22 cellular contexts compared by ENCODE assay signal in the genomic region with DNA sequence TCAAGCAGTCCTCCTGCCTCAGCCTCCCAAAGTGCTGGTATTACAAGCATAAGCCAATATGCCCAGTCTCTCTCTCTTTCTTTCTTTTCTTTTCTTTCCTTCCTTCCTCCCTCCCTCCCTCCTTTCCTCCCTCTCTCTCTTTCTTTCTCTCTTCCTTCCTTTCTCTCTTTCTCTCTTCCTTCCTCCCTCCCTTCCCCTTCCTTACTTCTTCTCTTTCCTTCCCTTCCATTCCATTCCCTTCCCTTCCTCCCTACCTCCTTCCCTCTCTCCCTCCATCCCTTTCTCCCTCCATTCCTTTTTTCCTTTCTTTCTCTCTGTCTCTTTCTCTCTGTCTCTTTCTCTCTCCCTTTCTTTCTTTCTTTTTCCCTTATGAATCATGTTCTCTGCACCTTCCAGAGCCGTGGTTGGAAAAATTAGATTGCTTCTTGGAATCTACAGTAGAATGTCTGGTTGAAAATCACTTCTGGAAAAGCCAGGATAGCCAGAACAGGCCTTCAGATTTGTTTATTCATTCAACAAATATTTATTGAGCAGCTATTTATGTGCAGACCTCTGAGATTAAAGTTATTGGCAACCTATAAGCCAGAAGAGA.
DNase-seq lines count a peak whose midpoint lies in the region; ATAC-seq and TF ChIP-seq lines count a peak whose summit lies in the region.
"Had no signal": no experiment of that assay in that cellular context is flagged by ENCODE, and none has a peak within 500 bp of the region (broad histone marks: within the 10 kb centered on the region; RNA-seq: fewer than 3 reads in every experiment).

No MANE protein-coding gene starts in this region.

- CTCF ChIA-PET in Calu3 (lab: Charles Lee): no interaction called here

- no peak overlapping the region for H3K4me2 ChIP-seq in hepatocyte
- H3K4me2 ChIP-seq: GM23338, KMS-11 had no signal

- H3K27ac ChIP-seq in right atrium auricular region: peak overlapping the region; percentile 57 to 78
- H3K27ac ChIP-seq in right cardiac atrium (ENCODE audit: low read length): no peak overlapping the region
- H3K27ac ChIP-seq in hepatocyte: peak overlapping the region; percentile 95
- H3K27ac ChIP-seq: C4-2B, KMS-11 had no signal

- intact Hi-C loops in right cardiac atrium (cut with DNase I): no loop called here
- intact Hi-C loops in Calu3 (cut with micrococcal nuclease; ENCODE audit: unreplicated experiment): loop anchor here (5.0 kb wide), 1 partner anchor 34 kb away; no protein-coding TSS in a partner anchor

- no TSS peak for BruUV-seq in Calu3 (replicated peaks; lab: Mats Ljungman, UMichigan)

- no peaks in the 10 kb centered on the region for H3K9me2 ChIP-seq in hepatocyte (replicated peaks; ENCODE audit: insufficient read depth)

- no peaks in the 10 kb centered on the region for H3K9me3 Mint-ChIP-seq in Calu3 (ENCODE audit: low read depth, unreplicated experiment)
- H3K9me3 Mint-ChIP-seq: CD8-positive, alpha-beta memory T cell; GM23338; T-helper 1 cell treated with Interleukin-12 subunit alpha and Interleukin-12 subunit beta and Interleukin-4 antibody, amounts not matched to agents 30 μg/mL and 1 μg/mL, for 36 hours had no signal

- H3K36me3 ChIP-seq in right atrium auricular region: no peaks in the 10 kb centered on the region
- no peaks in the 10 kb centered on the region for H3K36me3 ChIP-seq in hepatocyte (replicated peaks; ENCODE audit: insufficient read depth, low read depth)
- H3K36me3 ChIP-seq: HAP-1 had no signal

- H3K36me3 Mint-ChIP-seq in Calu3 (ENCODE audit: insufficient read depth, unreplicated experiment): peaks cover 8% of the 10 kb centered on the region
- H3K36me3 Mint-ChIP-seq: CD8-positive, alpha-beta memory T cell had no signal

- H3K4me1 ChIP-seq in right atrium auricular region: peaks cover 0 to 31% of the 10 kb centered on the region in 2 donors
- no peaks in the 10 kb centered on the region for H3K4me1 ChIP-seq in right cardiac atrium (ENCODE audit: control insufficient read depth, insufficient read depth, low read length)
- H3K4me1 ChIP-seq in hepatocyte (ENCODE audit: insufficient read depth): peaks cover 38% of the 10 kb centered on the region

- ATAC-seq in right cardiac atrium: no peak
- ATAC-seq: GM23338 had no signal

- TF ChIP-seq CTCF in right atrium auricular region (IDR thresholded peaks at IDR 0.05): no peak
- no peak for TF ChIP-seq CTCF in Calu3 (IDR thresholded peaks at IDR 0.05; ENCODE audit: unreplicated experiment)
- no peak for TF ChIP-seq CTCF in hepatocyte (IDR thresholded peaks at IDR 0.05; ENCODE audit: poor library complexity)

- 88% methylated on average over 1 of the region's 1 CpG for WGBS in right cardiac atrium
- WGBS in hepatocyte (ENCODE audit: low lambda C conversion rate, missing lambda C conversion rate): 91% methylated on average over 1 of the region's 1 CpG

- H2AFZ ChIP-seq in hepatocyte: no peak overlapping the region
- H2AFZ ChIP-seq: GM23338 had no signal

- H3K27me3 ChIP-seq in right atrium auricular region (no peaks in the 10 kb centered on the region), right cardiac atrium (ENCODE audit: control insufficient read depth, insufficient read depth) (no peaks in the 10 kb centered on the region), hepatocyte (no peaks in the 10 kb centered on the region)

- H3K4me3 ChIP-seq in right atrium auricular region: no peak overlapping the region
- no peak overlapping the region for H3K4me3 ChIP-seq in right cardiac atrium (ENCODE audit: low read length)
- H3K4me3 ChIP-seq in hepatocyte: no peak overlapping the region
- H3K4me3 ChIP-seq: GM23338, HAP-1 had no signal

- H3K27ac Mint-ChIP-seq in Calu3 (ENCODE audit: unreplicated experiment): peak overlapping the region; percentile 98
- H3K27ac Mint-ChIP-seq: CD8-positive, alpha-beta memory T cell; GM23338; T-helper 1 cell treated with Interleukin-12 subunit alpha and Interleukin-12 subunit beta and Interleukin-4 antibody, amounts not matched to agents 30 μg/mL and 1 μg/mL, for 36 hours had no signal

- no peak overlapping the region for H3K4me3 Mint-ChIP-seq in Calu3 (ENCODE audit: low read depth, unreplicated experiment)
- H3K4me3 Mint-ChIP-seq: CD8-positive, alpha-beta memory T cell; GM23338; T-helper 1 cell treated with Interleukin-12 subunit alpha and Interleukin-12 subunit beta and Interleukin-4 antibody, amounts not matched to agents 30 μg/mL and 1 μg/mL, for 36 hours had no signal

- no peaks in the 10 kb centered on the region for H3K9me3 ChIP-seq in right atrium auricular region
- no peaks in the 10 kb centered on the region for H3K9me3 ChIP-seq in right cardiac atrium (ENCODE audit: control insufficient read depth, low read length)
- no peaks in the 10 kb centered on the region for H3K9me3 ChIP-seq in hepatocyte (ENCODE audit: low read depth)
- H3K9me3 ChIP-seq: HAP-1 had no signal

- DNase-seq in right atrium auricular region (ENCODE audit: low spot score) (no peak), right cardiac atrium (no peak), Calu3 (no peak), hepatocyte (ENCODE audit: low spot score) (no peak), RKO (ENCODE audit: low spot score) (no peak), cerebellar cortex (ENCODE audit: low spot score) (no peak)
- DNase-seq in stimulated activated CD4-positive, alpha-beta T cell treated with anti-CD3 and anti-CD28 coated beads, Interleukin-12 subunit alpha, Interleukin-12 subunit beta, amount 100 ng/mL, for 4 hours: no peak
- DNase-seq: CD8-positive, alpha-beta memory T cell; EL; GF-D8; NCI-H1105; NCI-H2029 treated with DMSO at 0.1 percent for 48 hours; NCI-H2171; NCI-H345; NCI-H524; NCI-H774; NK-92 treated with Interleukin-12 subunit alpha and Interleukin-12 subunit beta, amount 100 ng/mL, for 24 hours had no signal

- no peaks in the 10 kb centered on the region for H4K20me1 ChIP-seq in hepatocyte (ENCODE audit: insufficient read depth, poor library complexity, severe bottlenecking)

- no peaks in the 10 kb centered on the region for H3K27me3 Mint-ChIP-seq in Calu3 (ENCODE audit: unreplicated experiment)

- no peaks in the 10 kb centered on the region for H3K79me2 ChIP-seq in hepatocyte

- H3K4me1 Mint-ChIP-seq in Calu3 (ENCODE audit: low read depth, unreplicated experiment): peaks cover 78% of the 10 kb centered on the region
- H3K4me1 Mint-ChIP-seq: CD8-positive, alpha-beta memory T cell had no signal
